In the genomic region with DNA sequence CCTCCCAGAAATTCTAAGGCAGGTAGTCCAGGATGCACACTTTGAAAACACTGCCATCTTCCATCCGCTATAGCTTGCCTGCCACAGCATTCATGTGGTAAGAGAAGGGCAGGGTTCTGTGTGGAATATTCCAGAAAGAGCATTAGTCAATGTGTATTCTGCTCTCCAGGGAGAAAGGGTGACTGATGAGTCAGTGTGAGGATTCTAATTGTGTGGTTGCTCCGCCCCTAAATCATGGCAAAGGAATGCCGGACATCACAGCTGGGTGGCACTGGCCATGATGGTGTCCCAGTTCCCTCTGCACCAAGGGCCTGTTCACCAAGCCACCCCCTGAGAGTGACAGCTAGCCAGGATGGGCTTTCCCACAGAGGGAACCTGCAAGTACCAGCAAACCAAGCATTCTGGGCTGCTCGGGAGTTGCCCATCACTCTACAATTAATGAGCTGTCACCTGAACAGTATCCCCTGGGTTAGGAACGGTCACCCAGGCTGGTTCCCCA, we compare ENCODE assay signal across 11 cellular contexts. TPM values are rescaled to one million over a fixed set of nuclear protein-coding genes. Genes with fewer than 3 reads are reported as not detected.
A peak's percentile ranks its signal among the peaks of the same experiment; 100 is the strongest.
DNase-seq lines count a peak whose midpoint lies in the region; ATAC-seq and TF ChIP-seq lines count a peak whose summit lies in the region.
"Had no signal": no experiment of that assay in that cellular context is flagged by ENCODE, and none has a peak within 500 bp of the region (broad histone marks: within the 10 kb centered on the region; RNA-seq: fewer than 3 reads in every experiment).

No MANE protein-coding gene starts in this region.

- H3K9me3 ChIP-seq in WERI-Rb-1 (ENCODE audit: severe bottlenecking), result no peaks in the 10 kb centered on the region

- peaks cover 24 to 28% of the 10 kb centered on the region in 2 donors for H3K36me3 Mint-ChIP-seq in stimulated activated naive B cell treated with anti-CD40 and anti-IgM and Interleukin-4, amounts not matched to agents 10 μg/mL and 1 μg/mL and 100 μg/mL, for 72 hours

- H3K27me3 ChIP-seq in WERI-Rb-1 (ENCODE audit: insufficient read depth, low read depth, severe bottlenecking), result no peaks in the 10 kb centered on the region

- no peaks in the 10 kb centered on the region for H3K27me3 Mint-ChIP-seq in stimulated activated naive B cell treated with anti-CD40 and anti-IgM and Interleukin-4, amounts not matched to agents 10 μg/mL and 1 μg/mL and 100 μg/mL, for 72 hours

- DNase-seq in ELR (ENCODE audit: low read depth), result peak; percentile 87
- peak; percentile 83 for DNase-seq in RWPE1 (ENCODE audit: low spot score)
- DNase-seq in fibroblast of peridontal ligament (ENCODE audit: extremely low read depth), result peak; percentile 54
- DNase-seq in renal cortical epithelial cell (ENCODE audit: low read depth), result peak; percentile 91
- DNase-seq in WERI-Rb-1, result no peak
- DNase-seq in DMS 273 treated with DMSO at 0.1 percent for 48 hours (lab: John Stamatoyannopoulos, UW), result no peak
- no peak for DNase-seq in stimulated activated naive B cell treated with anti-CD40 and anti-IgM and Interleukin-4, amounts not matched to agents 10 μg/mL and 1 μg/mL and 100 μg/mL, for 72 hours

- peaks cover 2% of the 10 kb centered on the region; the same call in 1 of the 2 replicates for H3K36me3 ChIP-seq in WERI-Rb-1

- no peak overlapping the region for H3K27ac Mint-ChIP-seq in stimulated activated naive B cell treated with anti-CD40 and anti-IgM and Interleukin-4, amounts not matched to agents 10 μg/mL and 1 μg/mL and 100 μg/mL, for 72 hours

- ATAC-seq in HG03432 (IDR thresholded peaks at IDR 0.05; ENCODE audit: unreplicated experiment), result no peak
- ATAC-seq in stimulated activated naive B cell treated with anti-CD40 and anti-IgM and Interleukin-4, amounts not matched to agents 10 μg/mL and 1 μg/mL and 100 μg/mL, for 72 hours (replicated peaks), result no peak

- H3K4me3 ChIP-seq in WERI-Rb-1 (ENCODE audit: low read depth, low read length), result no peak overlapping the region

- TF ChIP-seq CTCF in RWPE1 (conservative IDR thresholded peaks at IDR 0.05; ENCODE audit: low read depth) (no peak), WERI-Rb-1 (IDR thresholded peaks at IDR 0.05; ENCODE audit: low read depth, low read length) (no peak)

- no peaks in the 10 kb centered on the region for H3K9me3 Mint-ChIP-seq in stimulated activated naive B cell treated with anti-CD40 and anti-IgM and Interleukin-4, amounts not matched to agents 10 μg/mL and 1 μg/mL and 100 μg/mL, for 72 hours

- CTCF ChIA-PET in RWPE1 (lab: Yijun Ruan, JAX), result interaction anchor here (0.7 kb wide), 2 partner anchors 75 to 114 kb away, joined by 3 read pairs; no protein-coding TSS in a partner anchor

- no peak overlapping the region for H3K4me3 Mint-ChIP-seq in stimulated activated naive B cell treated with anti-CD40 and anti-IgM and Interleukin-4, amounts not matched to agents 10 μg/mL and 1 μg/mL and 100 μg/mL, for 72 hours

- peak overlapping the region; percentile 30; the same call in 1 of the 2 replicates for H3K27ac ChIP-seq in RWPE1
- H3K27ac ChIP-seq in WERI-Rb-1, result no peak overlapping the region

- peaks cover 2 to 4% of the 10 kb centered on the region in 2 donors for H3K4me1 Mint-ChIP-seq in stimulated activated naive B cell treated with anti-CD40 and anti-IgM and Interleukin-4, amounts not matched to agents 10 μg/mL and 1 μg/mL and 100 μg/mL, for 72 hours

- POLR2A ChIA-PET in RWPE1 (lab: Yijun Ruan, JAX; ENCODE audit: low non-redundant PET), result no interaction called here

RNA-seq across cellular contexts. Expression of gene IDS, which starts 9.5 kb away (rescaled TPM):
- total RNA-seq in renal cortical epithelial cell, result 25.4 and 56.8 TPM in 2 replicates

RNA-seq across cellular contexts. Expression of gene EOLA1, which starts 45.2 kb away (rescaled TPM):
- 15.6 and 15.8 TPM in 2 replicates for total RNA-seq in renal cortical epithelial cell

RNA-seq across cellular contexts. Expression of gene HSFX3, which starts 54.1 kb away (rescaled TPM):
- total RNA-seq in renal cortical epithelial cell, result not detected in 2 replicates
- total RNA-seq: cerebellum, G401, posterior vena cava had no signal

Comparison
In these comparisons a context has a peak if more than half of its experiments do, and no peak if none do; other contexts are left out.
1. DNase-seq: peak in ELR (single experiment), RWPE1 (single experiment), fibroblast of peridontal ligament (single experiment) and renal cortical epithelial cell (single experiment); none in WERI-Rb-1 (single experiment), DMS 273 treated with DMSO at 0.1 percent for 48 hours (single experiment) and stimulated activated naive B cell treated with anti-CD40 and anti-IgM and Interleukin-4, amounts not matched to agents 10 μg/mL and 1 μg/mL and 100 μg/mL, for 72 hours (single experiment).